In the genomic region with DNA sequence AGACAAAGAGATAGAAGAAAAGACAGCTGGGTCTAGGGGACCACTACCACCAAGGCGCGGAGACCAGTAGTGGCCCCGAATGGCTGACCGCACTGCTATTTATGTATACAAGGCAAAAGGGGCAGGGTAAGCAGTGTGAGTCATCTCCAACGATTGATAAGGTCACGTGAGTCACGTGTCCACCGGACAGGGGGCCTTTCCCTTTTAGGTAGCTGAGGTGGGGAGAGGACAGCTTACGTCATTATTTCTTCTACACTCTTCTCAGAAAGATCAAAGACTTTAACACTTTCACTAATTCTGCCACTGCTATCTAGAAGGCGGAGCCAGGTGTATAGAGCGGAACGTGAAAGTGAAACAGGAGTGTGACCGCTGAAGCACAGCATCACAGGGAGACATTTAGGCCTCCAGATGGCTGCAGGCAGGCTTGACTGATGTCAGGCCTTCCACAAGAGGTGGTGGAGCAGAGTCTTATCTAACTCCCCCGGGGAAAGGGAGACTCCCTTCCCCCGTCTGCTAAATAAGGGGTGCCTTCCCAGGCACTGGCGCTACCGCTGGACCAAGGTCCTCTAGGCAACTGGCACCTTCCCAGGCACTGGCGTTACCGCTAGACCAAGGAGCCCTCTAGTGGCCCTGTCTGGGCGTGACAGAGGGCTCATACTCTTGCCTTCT, we compare ENCODE assay signal across 1 cellular context.
TF ChIP-seq lines count a peak whose summit lies in the region.

No MANE protein-coding gene starts in this region.

TF ChIP-seq in HEK293, 187 proteins besides CTCF, POLR2A, EP300 and RAD21 (continued from another document):
- no peak for TF ChIP-seq ZBTB49 (tag by site-specific recombination; IDR thresholded peaks at IDR 0.05; ENCODE audit: low read depth)
- no peak for TF ChIP-seq MZF1 (tag by site-specific recombination; IDR thresholded peaks at IDR 0.05; ENCODE audit: borderline replicate concordance)
- no peak for TF ChIP-seq MYNN (tag by site-specific recombination; IDR thresholded peaks at IDR 0.05; ENCODE audit: borderline replicate concordance)
- TF ChIP-seq ZNF692 (tag by site-specific recombination; IDR thresholded peaks at IDR 0.05), result 0 out of 2 replicates have a peak, but pooled peaks have one; percentile 30
- no peak for TF ChIP-seq ZNF76 (tag by site-specific recombination; IDR thresholded peaks at IDR 0.05; ENCODE audit: borderline replicate concordance, low read depth)
- TF ChIP-seq KLF9 (tag by site-specific recombination; IDR thresholded peaks at IDR 0.05; ENCODE audit: low read depth), result no peak
- peak; percentile 36; the same call in 1 of the 2 replicates for TF ChIP-seq PRDM1 (tag by site-specific recombination; IDR thresholded peaks at IDR 0.05)
- TF ChIP-seq BCL6B (tag by site-specific recombination; IDR thresholded peaks at IDR 0.05), result no peak
- TF ChIP-seq ZNF335 (tag by site-specific recombination; conservative IDR thresholded peaks at IDR 0.05), result peak; percentile 95
- TF ChIP-seq, protein P1, sequence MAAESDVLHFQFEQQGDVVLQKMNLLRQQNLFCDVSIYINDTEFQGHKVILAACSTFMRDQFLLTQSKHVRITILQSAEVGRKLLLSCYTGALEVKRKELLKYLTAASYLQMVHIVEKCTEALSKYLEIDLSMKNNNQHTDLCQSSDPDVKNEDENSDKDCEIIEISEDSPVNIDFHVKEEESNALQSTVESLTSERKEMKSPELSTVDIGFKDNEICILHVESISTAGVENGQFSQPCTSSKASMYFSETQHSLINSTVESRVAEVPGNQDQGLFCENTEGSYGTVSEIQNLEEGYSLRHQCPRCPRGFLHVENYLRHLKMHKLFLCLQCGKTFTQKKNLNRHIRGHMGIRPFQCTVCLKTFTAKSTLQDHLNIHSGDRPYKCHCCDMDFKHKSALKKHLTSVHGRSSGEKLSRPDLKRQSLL (tag by site-specific recombination; IDR thresholded peaks at IDR 0.05), result no peak
- no peak for TF ChIP-seq OSR2 (tag by site-specific recombination; IDR thresholded peaks at IDR 0.05)
- peak; percentile 75 for TF ChIP-seq ZNF654 (tag by site-specific recombination; IDR thresholded peaks at IDR 0.05; ENCODE audit: low read depth)
- TF ChIP-seq ZNF658 (tag by site-specific recombination; IDR thresholded peaks at IDR 0.05), result no peak
- no peak for TF ChIP-seq ZNF558 (tag by site-specific recombination; IDR thresholded peaks at IDR 0.05)
- no peak for TF ChIP-seq SP7 (tag by site-specific recombination; IDR thresholded peaks at IDR 0.05)
- no peak for TF ChIP-seq ZNF155 (tag by site-specific recombination; IDR thresholded peaks at IDR 0.05)
- TF ChIP-seq ZBTB20 (tag by site-specific recombination; IDR thresholded peaks at IDR 0.05), result no peak
- TF ChIP-seq SALL2 (tag by site-specific recombination; IDR thresholded peaks at IDR 0.05; ENCODE audit: borderline replicate concordance), result no peak
- no peak for TF ChIP-seq ZNF114 (tag by site-specific recombination; IDR thresholded peaks at IDR 0.05)
- 0 out of 2 replicates have a peak, but pooled peaks have one; percentile 45 for TF ChIP-seq ZEB2 (tag by site-specific recombination; IDR thresholded peaks at IDR 0.05)
- no peak for TF ChIP-seq HOXD13 (CRISPR knock-in tag; IDR thresholded peaks at IDR 0.05; ENCODE audit: borderline replicate concordance)
- TF ChIP-seq ZNF629 (tag by site-specific recombination; IDR thresholded peaks at IDR 0.05), result peak; percentile 76
- TF ChIP-seq HOXC10 (CRISPR knock-in tag; IDR thresholded peaks at IDR 0.05), result no peak
- TF ChIP-seq ZNF121 (tag by site-specific recombination; IDR thresholded peaks at IDR 0.05), result no peak
- TF ChIP-seq, protein P2, sequence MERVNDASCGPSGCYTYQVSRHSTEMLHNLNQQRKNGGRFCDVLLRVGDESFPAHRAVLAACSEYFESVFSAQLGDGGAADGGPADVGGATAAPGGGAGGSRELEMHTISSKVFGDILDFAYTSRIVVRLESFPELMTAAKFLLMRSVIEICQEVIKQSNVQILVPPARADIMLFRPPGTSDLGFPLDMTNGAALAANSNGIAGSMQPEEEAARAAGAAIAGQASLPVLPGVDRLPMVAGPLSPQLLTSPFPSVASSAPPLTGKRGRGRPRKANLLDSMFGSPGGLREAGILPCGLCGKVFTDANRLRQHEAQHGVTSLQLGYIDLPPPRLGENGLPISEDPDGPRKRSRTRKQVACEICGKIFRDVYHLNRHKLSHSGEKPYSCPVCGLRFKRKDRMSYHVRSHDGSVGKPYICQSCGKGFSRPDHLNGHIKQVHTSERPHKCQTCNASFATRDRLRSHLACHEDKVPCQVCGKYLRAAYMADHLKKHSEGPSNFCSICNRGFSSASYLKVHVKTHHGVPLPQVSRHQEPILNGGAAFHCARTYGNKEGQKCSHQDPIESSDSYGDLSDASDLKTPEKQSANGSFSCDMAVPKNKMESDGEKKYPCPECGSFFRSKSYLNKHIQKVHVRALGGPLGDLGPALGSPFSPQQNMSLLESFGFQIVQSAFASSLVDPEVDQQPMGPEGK (tag by site-specific recombination; IDR thresholded peaks at IDR 0.05), result peak; percentile 56; the same call in 1 of the 2 replicates
- 0 out of 2 replicates have a peak, but pooled peaks have one; percentile 36 for TF ChIP-seq ZNF24 (tag by site-specific recombination; IDR thresholded peaks at IDR 0.05)
- TF ChIP-seq WT1 (tag by site-specific recombination; IDR thresholded peaks at IDR 0.05), result no peak
- TF ChIP-seq, protein P3, sequence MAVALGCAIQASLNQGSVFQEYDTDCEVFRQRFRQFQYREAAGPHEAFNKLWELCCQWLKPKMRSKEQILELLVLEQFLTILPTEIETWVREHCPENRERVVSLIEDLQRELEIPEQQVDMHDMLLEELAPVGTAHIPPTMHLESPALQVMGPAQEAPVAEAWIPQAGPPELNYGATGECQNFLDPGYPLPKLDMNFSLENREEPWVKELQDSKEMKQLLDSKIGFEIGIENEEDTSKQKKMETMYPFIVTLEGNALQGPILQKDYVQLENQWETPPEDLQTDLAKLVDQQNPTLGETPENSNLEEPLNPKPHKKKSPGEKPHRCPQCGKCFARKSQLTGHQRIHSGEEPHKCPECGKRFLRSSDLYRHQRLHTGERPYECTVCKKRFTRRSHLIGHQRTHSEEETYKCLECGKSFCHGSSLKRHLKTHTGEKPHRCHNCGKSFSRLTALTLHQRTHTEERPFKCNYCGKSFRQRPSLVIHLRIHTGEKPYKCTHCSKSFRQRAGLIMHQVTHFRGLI (tag by site-specific recombination; IDR thresholded peaks at IDR 0.05), result no peak
- no peak for TF ChIP-seq ZNF37A (tag by site-specific recombination; IDR thresholded peaks at IDR 0.05)
- TF ChIP-seq ZNF140 (tag by site-specific recombination; IDR thresholded peaks at IDR 0.05), result no peak
- peak; percentile 22; the same call in 1 of the 2 replicates for TF ChIP-seq GLIS1 (tag by site-specific recombination; IDR thresholded peaks at IDR 0.05)
- no peak for TF ChIP-seq KLF8 (tag by site-specific recombination; IDR thresholded peaks at IDR 0.05)
- no peak for TF ChIP-seq ZNF138 (tag by site-specific recombination; IDR thresholded peaks at IDR 0.05; ENCODE audit: borderline replicate concordance)
